In genomic region chr10:78028438-78029293, GRCh38 we compare ENCODE assay signal across 8 cellular contexts. TPM values are rescaled to one million over a fixed set of nuclear protein-coding genes. Genes with fewer than 3 reads are reported as not detected.
A peak's percentile ranks its signal among the peaks of the same experiment; 100 is the strongest.
DNase-seq lines count a peak whose midpoint lies in the region; ATAC-seq and TF ChIP-seq lines count a peak whose summit lies in the region.

No MANE protein-coding gene starts in this region.

- H3K27me3 Mint-ChIP-seq in natural killer cell treated with Interleukin-12 subunit alpha and Interleukin-12 subunit beta and Interleukin-15 and Interleukin-18, amount 100 ng/mL, for 72 hours: no peaks in the 10 kb centered on the region

- peak overlapping the region; percentile 74 for H3K27ac ChIP-seq in WERI-Rb-1

- peaks cover 30% of the 10 kb centered on the region for H3K36me3 Mint-ChIP-seq in natural killer cell treated with Interleukin-12 subunit alpha and Interleukin-12 subunit beta and Interleukin-15 and Interleukin-18, amount 100 ng/mL, for 72 hours

- ATAC-seq in HG02840 (IDR thresholded peaks at IDR 0.05; ENCODE audit: low FRiP score, unreplicated experiment): peak; percentile 7
- ATAC-seq in natural killer cell treated with Interleukin-12 subunit alpha and Interleukin-12 subunit beta and Interleukin-15 and Interleukin-18, amount 100 ng/mL, for 72 hours: peak; percentile 2 to 38
- ATAC-seq in GM19328 (IDR thresholded peaks at IDR 0.05; ENCODE audit: unreplicated experiment): no peak

- H3K9me3 ChIP-seq in WERI-Rb-1 (ENCODE audit: severe bottlenecking): no peaks in the 10 kb centered on the region

- H3K27me3 ChIP-seq in WERI-Rb-1 (ENCODE audit: insufficient read depth, low read depth, severe bottlenecking): no peaks in the 10 kb centered on the region

- H3K4me1 Mint-ChIP-seq in natural killer cell treated with Interleukin-12 subunit alpha and Interleukin-12 subunit beta and Interleukin-15 and Interleukin-18, amount 100 ng/mL, for 72 hours (ENCODE audit: low read depth in 2 of 2): peaks cover 30 to 32% of the 10 kb centered on the region in 2 donors

- TF ChIP-seq CTCF in WERI-Rb-1 (IDR thresholded peaks at IDR 0.05; ENCODE audit: low read depth, low read length): no peak
- no peak for TF ChIP-seq CTCF in epithelial cell of proximal tubule (conservative IDR thresholded peaks at IDR 0.05; ENCODE audit: low read depth, low read length)
- TF ChIP-seq CTCF in GM13977 (IDR thresholded peaks at IDR 0.05; ENCODE audit: extremely low read depth, insufficient read depth, missing control alignments): no peak

- in situ Hi-C loops in GM13977 (cut with MboI; ENCODE audit: low pct_unique_long_range_greater_than_20kb, low sequenced_read_pairs, unreplicated experiment): loop anchor here (25.0 kb wide), 1 partner anchor 1159 kb away; no protein-coding TSS in a partner anchor

- peak overlapping the region; percentile 85 for H3K4me3 ChIP-seq in GM08714 (ENCODE audit: low read length)
- H3K4me3 ChIP-seq in WERI-Rb-1 (ENCODE audit: low read depth, low read length): peak overlapping the region; percentile 100
- H3K4me3 ChIP-seq in epithelial cell of proximal tubule (ENCODE audit: low read depth, low read length): peak overlapping the region; percentile 99

- H3K4me3 Mint-ChIP-seq in natural killer cell treated with Interleukin-12 subunit alpha and Interleukin-12 subunit beta and Interleukin-15 and Interleukin-18, amount 100 ng/mL, for 72 hours: peak overlapping the region; percentile 98

- H3K27ac Mint-ChIP-seq in natural killer cell treated with Interleukin-12 subunit alpha and Interleukin-12 subunit beta and Interleukin-15 and Interleukin-18, amount 100 ng/mL, for 72 hours: peak overlapping the region; percentile 97 to 99

- peak; percentile 13 for DNase-seq in WERI-Rb-1
- DNase-seq in epithelial cell of proximal tubule (ENCODE audit: low read depth): no peak
- DNase-seq in natural killer cell treated with Interleukin-12 subunit alpha and Interleukin-12 subunit beta and Interleukin-15 and Interleukin-18, amount 100 ng/mL, for 72 hours (ENCODE audit: low spot score): peak; percentile 62
- no peak for DNase-seq in GM13977 (ENCODE audit: low spot score)
- no peak for DNase-seq in middle frontal gyrus (ENCODE audit: extremely low spot score, low spot score)

- no peaks in the 10 kb centered on the region for H3K9me3 Mint-ChIP-seq in natural killer cell treated with Interleukin-12 subunit alpha and Interleukin-12 subunit beta and Interleukin-15 and Interleukin-18, amount 100 ng/mL, for 72 hours

- peaks cover 42% of the 10 kb centered on the region for H3K36me3 ChIP-seq in WERI-Rb-1

RNA-seq across cellular contexts. Expression of gene POLR3A, which starts 0.6 kb away (rescaled TPM):
- total RNA-seq in epithelial cell of proximal tubule: 14.0 and 20.4 TPM in 2 replicates
- total RNA-seq in natural killer cell treated with Interleukin-12 subunit alpha and Interleukin-12 subunit beta and Interleukin-15 and Interleukin-18, amount 100 ng/mL, for 72 hours: 10 to 100 TPM; 33.7 to 45.3 TPM

RNA-seq across cellular contexts. Expression of gene RPS24, which starts 5.0 kb away (rescaled TPM):
- 2,369 and 4,093 TPM in 2 replicates for total RNA-seq in epithelial cell of proximal tubule
- total RNA-seq in natural killer cell treated with Interleukin-12 subunit alpha and Interleukin-12 subunit beta and Interleukin-15 and Interleukin-18, amount 100 ng/mL, for 72 hours: 1,000 to 10,000 TPM in 1 of 2 donors, 100 to 1,000 TPM in 1; 929 to 1,505 TPM

Comparison
In these comparisons a context has a peak if more than half of its experiments do, and no peak if none do; other contexts are left out.
1. DNase-seq: peak in WERI-Rb-1 (single experiment) and natural killer cell treated with Interleukin-12 subunit alpha and Interleukin-12 subunit beta and Interleukin-15 and Interleukin-18, amount 100 ng/mL, for 72 hours (single experiment); none in epithelial cell of proximal tubule (single experiment), GM13977 (single experiment) and middle frontal gyrus (single experiment).
2. Peak in every context shown above with its lines, with median percentiles within 50 percentile points of each other: H3K4me3 ChIP-seq.